ENCODE assay signal across 1 cellular context in genomic region chr15:39946862-39947261, GRCh38.
TF ChIP-seq lines count a peak whose summit lies in the region.

No MANE protein-coding gene starts in this region.

TF ChIP-seq in HepG2, 621 proteins besides CTCF, POLR2A, EP300 and RAD21:
- TF ChIP-seq YY1 (IDR thresholded peaks at IDR 0.05; ENCODE audit: insufficient read depth, insufficient replicate concordance, low read depth, low read length) (no peak), ZSCAN30 (CRISPR knock-in tag; IDR thresholded peaks at IDR 0.05) (no peak), YEATS2 (CRISPR knock-in tag; IDR thresholded peaks at IDR 0.05; ENCODE audit: borderline replicate concordance) (no peak), FOXP4 (CRISPR knock-in tag; IDR thresholded peaks at IDR 0.05) (no peak), LCORL (IDR thresholded peaks at IDR 0.05) (no peak), LCORL (CRISPR knock-in tag; IDR thresholded peaks at IDR 0.05) (no peak), ATF3 (CRISPR knock-in tag; IDR thresholded peaks at IDR 0.05) (no peak), ZNF83 (CRISPR knock-in tag; IDR thresholded peaks at IDR 0.05; ENCODE audit: borderline replicate concordance) (no peak), MTERF4 (CRISPR knock-in tag; IDR thresholded peaks at IDR 0.05) (no peak)
